1 cellular context compared by ENCODE assay signal in the genomic region with DNA sequence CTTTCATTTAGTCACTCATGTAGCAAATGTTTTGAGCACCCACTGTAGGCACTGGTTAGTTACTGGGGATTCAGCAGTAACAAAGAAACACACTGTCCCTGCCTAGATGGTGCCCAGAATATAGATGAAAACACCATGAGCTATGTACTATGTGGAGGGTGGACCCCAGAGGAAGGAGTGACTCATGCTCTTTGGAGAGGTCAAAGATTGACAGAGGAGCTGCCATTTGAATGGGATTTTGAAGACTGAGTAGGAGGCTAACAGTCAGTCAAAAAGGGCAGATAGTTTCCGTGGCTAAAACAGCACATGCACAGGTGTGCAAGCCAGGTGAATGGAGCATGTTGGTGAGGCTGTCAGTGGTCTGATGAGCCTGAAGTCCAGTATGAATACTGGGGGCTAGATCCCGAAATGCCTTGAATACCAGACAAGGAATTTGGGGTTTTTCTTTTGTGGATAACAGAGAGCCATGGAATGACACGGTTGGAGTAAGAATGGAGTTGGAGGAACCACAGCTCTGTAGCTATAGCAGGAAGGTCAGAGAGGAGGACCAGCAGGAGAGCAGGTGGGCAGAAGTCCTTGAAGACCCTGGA.
TF ChIP-seq lines count a peak whose summit lies in the region.

No MANE protein-coding gene starts in this region.

TF ChIP-seq in GM23338, 12 proteins besides CTCF, POLR2A, EP300 and RAD21 (continued from another document):
- TF ChIP-seq, protein P1, sequence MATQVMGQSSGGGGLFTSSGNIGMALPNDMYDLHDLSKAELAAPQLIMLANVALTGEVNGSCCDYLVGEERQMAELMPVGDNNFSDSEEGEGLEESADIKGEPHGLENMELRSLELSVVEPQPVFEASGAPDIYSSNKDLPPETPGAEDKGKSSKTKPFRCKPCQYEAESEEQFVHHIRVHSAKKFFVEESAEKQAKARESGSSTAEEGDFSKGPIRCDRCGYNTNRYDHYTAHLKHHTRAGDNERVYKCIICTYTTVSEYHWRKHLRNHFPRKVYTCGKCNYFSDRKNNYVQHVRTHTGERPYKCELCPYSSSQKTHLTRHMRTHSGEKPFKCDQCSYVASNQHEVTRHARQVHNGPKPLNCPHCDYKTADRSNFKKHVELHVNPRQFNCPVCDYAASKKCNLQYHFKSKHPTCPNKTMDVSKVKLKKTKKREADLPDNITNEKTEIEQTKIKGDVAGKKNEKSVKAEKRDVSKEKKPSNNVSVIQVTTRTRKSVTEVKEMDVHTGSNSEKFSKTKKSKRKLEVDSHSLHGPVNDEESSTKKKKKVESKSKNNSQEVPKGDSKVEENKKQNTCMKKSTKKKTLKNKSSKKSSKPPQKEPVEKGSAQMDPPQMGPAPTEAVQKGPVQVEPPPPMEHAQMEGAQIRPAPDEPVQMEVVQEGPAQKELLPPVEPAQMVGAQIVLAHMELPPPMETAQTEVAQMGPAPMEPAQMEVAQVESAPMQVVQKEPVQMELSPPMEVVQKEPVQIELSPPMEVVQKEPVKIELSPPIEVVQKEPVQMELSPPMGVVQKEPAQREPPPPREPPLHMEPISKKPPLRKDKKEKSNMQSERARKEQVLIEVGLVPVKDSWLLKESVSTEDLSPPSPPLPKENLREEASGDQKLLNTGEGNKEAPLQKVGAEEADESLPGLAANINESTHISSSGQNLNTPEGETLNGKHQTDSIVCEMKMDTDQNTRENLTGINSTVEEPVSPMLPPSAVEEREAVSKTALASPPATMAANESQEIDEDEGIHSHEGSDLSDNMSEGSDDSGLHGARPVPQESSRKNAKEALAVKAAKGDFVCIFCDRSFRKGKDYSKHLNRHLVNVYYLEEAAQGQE (IDR thresholded peaks at IDR 0.05; ENCODE audit: unreplicated experiment) = no peak
- TF ChIP-seq, protein P2, sequence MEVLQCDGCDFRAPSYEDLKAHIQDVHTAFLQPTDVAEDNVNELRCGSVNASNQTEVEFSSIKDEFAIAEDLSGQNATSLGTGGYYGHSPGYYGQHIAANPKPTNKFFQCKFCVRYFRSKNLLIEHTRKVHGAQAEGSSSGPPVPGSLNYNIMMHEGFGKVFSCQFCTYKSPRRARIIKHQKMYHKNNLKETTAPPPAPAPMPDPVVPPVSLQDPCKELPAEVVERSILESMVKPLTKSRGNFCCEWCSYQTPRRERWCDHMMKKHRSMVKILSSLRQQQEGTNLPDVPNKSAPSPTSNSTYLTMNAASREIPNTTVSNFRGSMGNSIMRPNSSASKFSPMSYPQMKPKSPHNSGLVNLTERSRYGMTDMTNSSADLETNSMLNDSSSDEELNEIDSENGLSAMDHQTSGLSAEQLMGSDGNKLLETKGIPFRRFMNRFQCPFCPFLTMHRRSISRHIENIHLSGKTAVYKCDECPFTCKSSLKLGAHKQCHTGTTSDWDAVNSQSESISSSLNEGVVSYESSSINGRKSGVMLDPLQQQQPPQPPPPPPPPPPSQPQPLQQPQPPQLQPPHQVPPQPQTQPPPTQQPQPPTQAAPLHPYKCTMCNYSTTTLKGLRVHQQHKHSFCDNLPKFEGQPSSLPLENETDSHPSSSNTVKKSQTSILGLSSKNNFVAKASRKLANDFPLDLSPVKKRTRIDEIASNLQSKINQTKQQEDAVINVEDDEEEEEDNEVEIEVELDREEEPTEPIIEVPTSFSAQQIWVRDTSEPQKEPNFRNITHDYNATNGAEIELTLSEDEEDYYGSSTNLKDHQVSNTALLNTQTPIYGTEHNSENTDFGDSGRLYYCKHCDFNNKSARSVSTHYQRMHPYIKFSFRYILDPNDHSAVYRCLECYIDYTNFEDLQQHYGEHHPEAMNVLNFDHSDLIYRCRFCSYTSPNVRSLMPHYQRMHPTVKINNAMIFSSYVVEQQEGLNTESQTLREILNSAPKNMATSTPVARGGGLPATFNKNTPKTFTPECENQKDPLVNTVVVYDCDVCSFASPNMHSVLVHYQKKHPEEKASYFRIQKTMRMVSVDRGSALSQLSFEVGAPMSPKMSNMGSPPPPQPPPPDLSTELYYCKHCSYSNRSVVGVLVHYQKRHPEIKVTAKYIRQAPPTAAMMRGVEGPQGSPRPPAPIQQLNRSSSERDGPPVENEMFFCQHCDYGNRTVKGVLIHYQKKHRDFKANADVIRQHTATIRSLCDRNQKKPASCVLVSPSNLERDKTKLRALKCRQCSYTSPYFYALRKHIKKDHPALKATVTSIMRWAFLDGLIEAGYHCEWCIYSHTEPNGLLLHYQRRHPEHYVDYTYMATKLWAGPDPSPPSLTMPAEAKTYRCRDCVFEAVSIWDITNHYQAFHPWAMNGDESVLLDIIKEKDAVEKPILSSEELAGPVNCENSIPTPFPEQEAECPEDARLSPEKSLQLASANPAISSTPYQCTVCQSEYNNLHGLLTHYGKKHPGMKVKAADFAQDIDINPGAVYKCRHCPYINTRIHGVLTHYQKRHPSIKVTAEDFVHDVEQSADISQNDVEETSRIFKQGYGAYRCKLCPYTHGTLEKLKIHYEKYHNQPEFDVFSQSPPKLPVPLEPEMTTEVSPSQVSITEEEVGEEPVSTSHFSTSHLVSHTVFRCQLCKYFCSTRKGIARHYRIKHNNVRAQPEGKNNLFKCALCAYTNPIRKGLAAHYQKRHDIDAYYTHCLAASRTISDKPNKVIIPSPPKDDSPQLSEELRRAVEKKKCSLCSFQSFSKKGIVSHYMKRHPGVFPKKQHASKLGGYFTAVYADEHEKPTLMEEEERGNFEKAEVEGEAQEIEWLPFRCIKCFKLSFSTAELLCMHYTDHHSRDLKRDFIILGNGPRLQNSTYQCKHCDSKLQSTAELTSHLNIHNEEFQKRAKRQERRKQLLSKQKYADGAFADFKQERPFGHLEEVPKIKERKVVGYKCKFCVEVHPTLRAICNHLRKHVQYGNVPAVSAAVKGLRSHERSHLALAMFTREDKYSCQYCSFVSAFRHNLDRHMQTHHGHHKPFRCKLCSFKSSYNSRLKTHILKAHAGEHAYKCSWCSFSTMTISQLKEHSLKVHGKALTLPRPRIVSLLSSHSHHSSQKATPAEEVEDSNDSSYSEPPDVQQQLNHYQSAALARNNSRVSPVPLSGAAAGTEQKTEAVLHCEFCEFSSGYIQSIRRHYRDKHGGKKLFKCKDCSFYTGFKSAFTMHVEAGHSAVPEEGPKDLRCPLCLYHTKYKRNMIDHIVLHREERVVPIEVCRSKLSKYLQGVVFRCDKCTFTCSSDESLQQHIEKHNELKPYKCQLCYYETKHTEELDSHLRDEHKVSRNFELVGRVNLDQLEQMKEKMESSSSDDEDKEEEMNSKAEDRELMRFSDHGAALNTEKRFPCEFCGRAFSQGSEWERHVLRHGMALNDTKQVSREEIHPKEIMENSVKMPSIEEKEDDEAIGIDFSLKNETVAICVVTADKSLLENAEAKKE (CRISPR knock-in tag; IDR thresholded peaks at IDR 0.05) = no peak
- TF ChIP-seq NANOG (IDR thresholded peaks at IDR 0.05; ENCODE audit: borderline replicate concordance) (no peak), ZNF331 (CRISPR knock-in tag; IDR thresholded peaks at IDR 0.05; ENCODE audit: low read depth) (no peak), EZH2 (IDR thresholded peaks at IDR 0.05; ENCODE audit: low read depth, unreplicated experiment) (no peak)
TF ChIP-seq in GM23338: peak in this region for 0.
